Comparison of ENCODE assay signal across 8 cellular contexts in the genomic region with DNA sequence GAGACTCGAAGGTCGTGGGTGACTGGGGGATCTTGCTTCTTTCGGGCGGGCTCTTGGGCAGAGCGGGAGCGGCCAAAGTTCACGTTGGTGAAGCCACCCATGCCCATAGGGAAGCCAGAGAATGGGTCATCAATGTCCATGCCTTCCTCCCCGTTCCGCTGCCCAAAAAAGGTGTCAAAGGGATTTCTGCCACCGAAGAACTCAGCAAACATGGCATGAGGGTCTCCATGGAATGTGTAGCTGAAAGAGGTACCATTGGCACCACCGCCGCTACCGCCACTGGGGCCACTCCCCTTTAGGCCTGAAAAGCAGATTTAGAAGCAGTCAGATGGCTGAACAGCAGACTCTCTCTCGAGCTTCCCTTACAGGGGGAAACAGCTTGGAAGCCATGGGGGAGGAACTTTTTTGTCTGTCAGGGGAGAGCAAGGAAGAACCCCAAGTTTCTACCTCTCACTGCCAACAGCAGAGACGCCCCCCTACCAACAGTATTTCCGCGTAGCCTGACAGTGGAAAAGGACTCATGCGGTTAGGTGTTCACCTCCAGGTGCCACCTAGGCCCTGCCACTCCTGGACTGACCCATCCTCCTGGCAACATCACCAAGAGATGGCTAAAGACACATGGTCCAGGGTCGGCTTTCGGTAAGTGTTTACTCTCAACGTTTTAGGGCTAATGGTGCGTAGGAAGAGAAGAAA. TPM values are rescaled to one million over a fixed set of nuclear protein-coding genes. Genes with fewer than 3 reads are reported as not detected.
DNase-seq lines count a peak whose midpoint lies in the region; ATAC-seq and TF ChIP-seq lines count a peak whose summit lies in the region.

No MANE protein-coding gene starts in this region.

- H3K27me3 ChIP-seq in lower lobe of right lung (ENCODE audit: low read depth) (no peaks in the 10 kb centered on the region), upper lobe of right lung (no peaks in the 10 kb centered on the region)

- H3K27ac Mint-ChIP-seq in stimulated activated naive CD8-positive, alpha-beta T cell treated with anti-CD3 and anti-CD28 coated beads, Interleukin-15, Interleukin-2, amounts not matched to agents 100 ng/mL and 50 ng/mL, for 24 hours = peak overlapping the region; percentile 90

- peaks cover 55% of the 10 kb centered on the region for H3K4me1 Mint-ChIP-seq in stimulated activated naive CD8-positive, alpha-beta T cell treated with anti-CD3 and anti-CD28 coated beads, Interleukin-15, Interleukin-2, amounts not matched to agents 100 ng/mL and 50 ng/mL, for 24 hours (ENCODE audit: low read depth)

- intact Hi-C loops in lower lobe of right lung (cut with DNase I) = no loop called here
- intact Hi-C loops in upper lobe of right lung (cut with DNase I) = no loop called here

- TF ChIP-seq CTCF in lower lobe of right lung (IDR thresholded peaks at IDR 0.05) (no peak), upper lobe of right lung (IDR thresholded peaks at IDR 0.05) (no peak)

- H3K27ac ChIP-seq in lower lobe of right lung (peak overlapping the region; percentile 99), upper lobe of right lung (peak overlapping the region; percentile 99)

- H3K36me3 ChIP-seq in lower lobe of right lung = peaks cover 38% of the 10 kb centered on the region
- H3K36me3 ChIP-seq in upper lobe of right lung = peaks cover 29% of the 10 kb centered on the region

- no peaks in the 10 kb centered on the region for H3K9me3 Mint-ChIP-seq in stimulated activated naive CD8-positive, alpha-beta T cell treated with anti-CD3 and anti-CD28 coated beads, Interleukin-15, Interleukin-2, amounts not matched to agents 100 ng/mL and 50 ng/mL, for 24 hours

- no peak for DNase-seq in stimulated activated naive CD8-positive, alpha-beta T cell treated with anti-CD3 and anti-CD28 coated beads, Interleukin-15, Interleukin-2, amounts not matched to agents 100 U/mL and 50 U/mL, for 24 hours
- DNase-seq in astrocyte of the hippocampus (ENCODE audit: low read depth, low spot score) (peak; percentile 30), lower lobe of right lung (no peak), upper lobe of right lung (no peak), NCI-H226 (no peak), AML-193 (lab: John Stamatoyannopoulos, UW) (no peak), SW 1271 (lab: John Stamatoyannopoulos, UW) (no peak)

- H3K27me3 Mint-ChIP-seq in stimulated activated naive CD8-positive, alpha-beta T cell treated with anti-CD3 and anti-CD28 coated beads, Interleukin-15, Interleukin-2, amounts not matched to agents 100 ng/mL and 50 ng/mL, for 24 hours = no peaks in the 10 kb centered on the region

- no peak for ATAC-seq in stimulated activated naive CD8-positive, alpha-beta T cell treated with anti-CD3 and anti-CD28 coated beads, Interleukin-15, Interleukin-2, amounts not matched to agents 100 U/mL and 50 U/mL, for 24 hours
- ATAC-seq in lower lobe of right lung (no peak), upper lobe of right lung (no peak)

- H3K9me3 ChIP-seq in lower lobe of right lung (no peaks in the 10 kb centered on the region), upper lobe of right lung (no peaks in the 10 kb centered on the region)

- H3K4me3 ChIP-seq in lower lobe of right lung = peak overlapping the region; percentile 97
- H3K4me3 ChIP-seq in upper lobe of right lung = peak overlapping the region; percentile 98

- peak overlapping the region; percentile 90 for H3K4me3 Mint-ChIP-seq in stimulated activated naive CD8-positive, alpha-beta T cell treated with anti-CD3 and anti-CD28 coated beads, Interleukin-15, Interleukin-2, amounts not matched to agents 100 ng/mL and 50 ng/mL, for 24 hours

- H3K4me1 ChIP-seq in lower lobe of right lung (peaks cover 52% of the 10 kb centered on the region), upper lobe of right lung (peaks cover 35% of the 10 kb centered on the region)

- peaks cover 39% of the 10 kb centered on the region for H3K36me3 Mint-ChIP-seq in stimulated activated naive CD8-positive, alpha-beta T cell treated with anti-CD3 and anti-CD28 coated beads, Interleukin-15, Interleukin-2, amounts not matched to agents 100 ng/mL and 50 ng/mL, for 24 hours (ENCODE audit: low read depth)

RNA-seq across cellular contexts. Expression of a gene that starts 1.3 kb away (rescaled TPM):
- total RNA-seq in lower lobe of right lung (92.5 TPM), upper lobe of right lung (99.7 TPM)

RNA-seq across cellular contexts. Expression of a gene that starts 12.5 kb away (rescaled TPM):
- total RNA-seq in lower lobe of right lung = 127 TPM
- total RNA-seq in upper lobe of right lung = 123 TPM

RNA-seq across cellular contexts. Expression of a gene that starts 21.0 kb away (rescaled TPM):
- total RNA-seq in lower lobe of right lung (72.1 TPM), upper lobe of right lung (97.7 TPM)

RNA-seq across cellular contexts. Expression of a gene that starts 41.7 kb away (rescaled TPM):
- 0.62 TPM for total RNA-seq in lower lobe of right lung
- 2.5 TPM for total RNA-seq in upper lobe of right lung

RNA-seq across cellular contexts. Expression of a gene that starts 55.0 kb away (rescaled TPM):
- total RNA-seq in lower lobe of right lung (121 TPM), upper lobe of right lung (113 TPM)
